In the genomic region with DNA sequence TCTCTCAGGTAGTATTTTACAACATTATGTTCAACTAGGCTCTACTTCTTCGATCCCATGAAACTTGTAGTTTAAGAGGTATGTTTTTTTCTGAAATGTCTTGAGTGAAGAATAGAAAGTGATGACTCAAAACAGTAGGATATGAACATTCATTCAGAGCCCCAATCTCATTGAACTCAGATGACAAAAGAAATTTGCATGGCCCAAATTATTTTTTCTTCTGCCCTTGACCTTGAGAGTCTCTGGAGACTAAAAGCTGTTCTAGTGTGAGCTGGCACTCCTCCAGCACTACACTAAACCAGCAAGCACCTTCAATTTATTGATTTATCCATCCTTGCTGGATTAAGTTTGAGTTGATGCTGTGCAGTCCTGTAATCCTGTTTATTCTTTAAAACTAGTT, we compare ENCODE assay signal across 10 cellular contexts. TPM values are rescaled to one million over a fixed set of nuclear protein-coding genes. Genes with fewer than 3 reads are reported as not detected.
DNase-seq lines count a peak whose midpoint lies in the region; ATAC-seq and TF ChIP-seq lines count a peak whose summit lies in the region.
"Had no signal": no experiment of that assay in that cellular context is flagged by ENCODE, and none has a peak within 500 bp of the region (broad histone marks: within the 10 kb centered on the region; RNA-seq: fewer than 3 reads in every experiment).

No MANE protein-coding gene starts in this region.

- H3K9me3 Mint-ChIP-seq in activated naive CD4-positive, alpha-beta T cell treated with anti-CD3 and anti-CD28 coated beads for 36 hours: peaks cover 2% of the 10 kb centered on the region
- H3K9me3 Mint-ChIP-seq in HFFc6 (peaks cover 16% of the 10 kb centered on the region), progenitor cell of endocrine pancreas (ENCODE audit: low read depth) (peaks cover 6% of the 10 kb centered on the region)
- no peaks in the 10 kb centered on the region for H3K9me3 Mint-ChIP-seq in stimulated activated naive B cell treated with anti-CD40 and anti-IgM and Interleukin-4, amounts not matched to agents 10 μg/mL and 1 μg/mL and 100 μg/mL, for 72 hours
- H3K9me3 Mint-ChIP-seq: H9 had no signal

- H3K36me3 Mint-ChIP-seq in activated naive CD4-positive, alpha-beta T cell treated with anti-CD3 and anti-CD28 coated beads for 36 hours (ENCODE audit: low read depth): no peaks in the 10 kb centered on the region
- H3K36me3 Mint-ChIP-seq in HFFc6 (ENCODE audit: low read depth) (peaks cover 72% of the 10 kb centered on the region), progenitor cell of endocrine pancreas (ENCODE audit: insufficient read depth) (no peaks in the 10 kb centered on the region)
- peaks cover 0 to 7% of the 10 kb centered on the region in 2 donors for H3K36me3 Mint-ChIP-seq in stimulated activated naive B cell treated with anti-CD40 and anti-IgM and Interleukin-4, amounts not matched to agents 10 μg/mL and 1 μg/mL and 100 μg/mL, for 72 hours

- intact Hi-C loops in activated naive CD4-positive, alpha-beta T cell treated with anti-CD3 and anti-CD28 coated beads for 36 hours (cut with micrococcal nuclease): no loop called here

- TF ChIP-seq CTCF in HFFc6 (IDR thresholded peaks at IDR 0.05): no peak
- TF ChIP-seq CTCF in progenitor cell of endocrine pancreas (IDR thresholded peaks at IDR 0.05; ENCODE audit: unreplicated experiment): no peak

- H3K27ac Mint-ChIP-seq in activated naive CD4-positive, alpha-beta T cell treated with anti-CD3 and anti-CD28 coated beads for 36 hours: no peak overlapping the region
- H3K27ac Mint-ChIP-seq in HFFc6: peak overlapping the region; percentile 33
- H3K27ac Mint-ChIP-seq in stimulated activated naive B cell treated with anti-CD40 and anti-IgM and Interleukin-4, amounts not matched to agents 10 μg/mL and 1 μg/mL and 100 μg/mL, for 72 hours: peak overlapping the region; percentile 4
- no peak overlapping the region for H3K27ac Mint-ChIP-seq in progenitor cell of endocrine pancreas
- H3K27ac Mint-ChIP-seq: H9 had no signal

- H3K4me3 Mint-ChIP-seq in activated naive CD4-positive, alpha-beta T cell treated with anti-CD3 and anti-CD28 coated beads for 36 hours: no peak overlapping the region
- peak overlapping the region; percentile 89 for H3K4me3 Mint-ChIP-seq in HFFc6
- peak overlapping the region; percentile 36 to 41 for H3K4me3 Mint-ChIP-seq in stimulated activated naive B cell treated with anti-CD40 and anti-IgM and Interleukin-4, amounts not matched to agents 10 μg/mL and 1 μg/mL and 100 μg/mL, for 72 hours
- H3K4me3 Mint-ChIP-seq in progenitor cell of endocrine pancreas (ENCODE audit: low read depth): no peak overlapping the region
- H3K4me3 Mint-ChIP-seq: H9 had no signal

- H3K27me3 Mint-ChIP-seq in activated naive CD4-positive, alpha-beta T cell treated with anti-CD3 and anti-CD28 coated beads for 36 hours (ENCODE audit: low read depth): peaks cover 28% of the 10 kb centered on the region
- no peaks in the 10 kb centered on the region for H3K27me3 Mint-ChIP-seq in HFFc6 (ENCODE audit: insufficient read depth)
- H3K27me3 Mint-ChIP-seq in stimulated activated naive B cell treated with anti-CD40 and anti-IgM and Interleukin-4, amounts not matched to agents 10 μg/mL and 1 μg/mL and 100 μg/mL, for 72 hours: peaks cover 5 to 20% of the 10 kb centered on the region in 2 donors
- peaks cover 32% of the 10 kb centered on the region for H3K27me3 Mint-ChIP-seq in progenitor cell of endocrine pancreas

- peaks cover 8% of the 10 kb centered on the region for H3K4me1 Mint-ChIP-seq in activated naive CD4-positive, alpha-beta T cell treated with anti-CD3 and anti-CD28 coated beads for 36 hours (ENCODE audit: low read depth)
- H3K4me1 Mint-ChIP-seq in HFFc6 (ENCODE audit: low read depth) (peaks cover 63% of the 10 kb centered on the region), progenitor cell of endocrine pancreas (ENCODE audit: low read depth) (peaks cover 8% of the 10 kb centered on the region)
- H3K4me1 Mint-ChIP-seq in stimulated activated naive B cell treated with anti-CD40 and anti-IgM and Interleukin-4, amounts not matched to agents 10 μg/mL and 1 μg/mL and 100 μg/mL, for 72 hours: peaks cover 16 to 30% of the 10 kb centered on the region in 2 donors

- CTCF ChIA-PET in activated naive CD4-positive, alpha-beta T cell treated with anti-CD3 and anti-CD28 coated beads for 36 hours (lab: Charles Lee): no interaction called here

- ATAC-seq in HG03558 (IDR thresholded peaks at IDR 0.05; ENCODE audit: extremely low read depth, unreplicated experiment): peak; percentile 76
- ATAC-seq in stimulated activated naive B cell treated with anti-CD40 and anti-IgM and Interleukin-4, amounts not matched to agents 10 μg/mL and 1 μg/mL and 100 μg/mL, for 72 hours (replicated peaks): peak; percentile 80

- DNase-seq in activated naive CD4-positive, alpha-beta T cell treated with anti-CD3 and anti-CD28 coated beads for 36 hours: peak; percentile 9
- no peak for DNase-seq in activated naive CD4-positive, alpha-beta T cell (lab: John Stamatoyannopoulos, UW)
- DNase-seq in HFFc6 (no peak), HK-2 (ENCODE audit: unreplicated experiment) (no peak), progenitor cell of endocrine pancreas (ENCODE audit: low spot score, unreplicated experiment) (no peak), islet precursor cell (no peak)
- peak; percentile 44 for DNase-seq in stimulated activated naive B cell treated with anti-CD40 and anti-IgM and Interleukin-4, amounts not matched to agents 10 μg/mL and 1 μg/mL and 100 μg/mL, for 72 hours
- DNase-seq: cortex of kidney, H9 had no signal

RNA-seq across cellular contexts. Expression of a gene that starts 4.0 kb away (rescaled TPM):
- total RNA-seq in activated naive CD4-positive, alpha-beta T cell treated with anti-CD3 and anti-CD28 coated beads for 36 hours: not detected
- total RNA-seq in HFFc6 (2021; fragmentation: NEBNext Ultra II Directional; extraction: Animal tissue kit (Norgen Biotek cat#: 25700)): 10 to 100 TPM; 36.7 to 53.7 (median 38.4) TPM
- 6.9 and 7.2 TPM in 2 replicates for total RNA-seq in progenitor cell of endocrine pancreas

Comparison
In these comparisons a context has a peak if more than half of its experiments do, and no peak if none do; other contexts are left out.
1. DNase-seq: peak in activated naive CD4-positive, alpha-beta T cell treated with anti-CD3 and anti-CD28 coated beads for 36 hours (single experiment) and stimulated activated naive B cell treated with anti-CD40 and anti-IgM and Interleukin-4, amounts not matched to agents 10 μg/mL and 1 μg/mL and 100 μg/mL, for 72 hours (single experiment); none in activated naive CD4-positive, alpha-beta T cell (0 of 4), HFFc6 (single experiment), HK-2 (single experiment), progenitor cell of endocrine pancreas (single experiment) and islet precursor cell (single experiment).
2. H3K27ac Mint-ChIP-seq: peak in HFFc6 (single experiment) and stimulated activated naive B cell treated with anti-CD40 and anti-IgM and Interleukin-4, amounts not matched to agents 10 μg/mL and 1 μg/mL and 100 μg/mL, for 72 hours (single experiment); none in activated naive CD4-positive, alpha-beta T cell treated with anti-CD3 and anti-CD28 coated beads for 36 hours (single experiment) and progenitor cell of endocrine pancreas (single experiment).
3. H3K4me3 Mint-ChIP-seq: peak in HFFc6 (single experiment) and stimulated activated naive B cell treated with anti-CD40 and anti-IgM and Interleukin-4, amounts not matched to agents 10 μg/mL and 1 μg/mL and 100 μg/mL, for 72 hours (2 of 2); none in activated naive CD4-positive, alpha-beta T cell treated with anti-CD3 and anti-CD28 coated beads for 36 hours (single experiment) and progenitor cell of endocrine pancreas (single experiment).